In genomic region chr1:59355361-59355760, GRCh38 we compare ENCODE assay signal across 11 cellular contexts. TPM values are rescaled to one million over a fixed set of nuclear protein-coding genes. Genes with fewer than 3 reads are reported as not detected.
DNase-seq lines count a peak whose midpoint lies in the region; ATAC-seq and TF ChIP-seq lines count a peak whose summit lies in the region.
"Had no signal": no experiment of that assay in that cellular context is flagged by ENCODE, and none has a peak within 500 bp of the region (broad histone marks: within the 10 kb centered on the region; RNA-seq: fewer than 3 reads in every experiment).

No MANE protein-coding gene starts in this region.

- TF ChIP-seq CTCF in testis (IDR thresholded peaks at IDR 0.05): no peak

- H3K9me3 ChIP-seq in adipocyte (ENCODE audit: control insufficient read depth, low read length): no peaks in the 10 kb centered on the region
- H3K9me3 ChIP-seq in testis: no peaks in the 10 kb centered on the region

- no peak overlapping the region for H3K9ac ChIP-seq in adipocyte (ENCODE audit: low read length)

- H3K27me3 ChIP-seq in adipocyte (replicated peaks; ENCODE audit: control insufficient read depth, insufficient read depth, low read length) (no peaks in the 10 kb centered on the region), testis (no peaks in the 10 kb centered on the region)

- no peaks in the 10 kb centered on the region for H3K36me3 Mint-ChIP-seq in activated T-cell treated with anti-CD3 and anti-CD28 coated beads, Interleukin-2, amount 50 U/mL, for 72 hours (ENCODE audit: insufficient read depth in 2 of 2)
- peaks cover 3% of the 10 kb centered on the region for H3K36me3 Mint-ChIP-seq in activated T-cell treated with anti-CD3 and anti-CD28 coated beads, Interleukin-2, amount 50 U/mL, for 24 hours (ENCODE audit: low read depth)

- H3K4me1 Mint-ChIP-seq in activated T-cell treated with anti-CD3 and anti-CD28 coated beads, Interleukin-2, amount 50 U/mL, for 72 hours (ENCODE audit: low read depth): peaks cover 22% of the 10 kb centered on the region
- H3K4me1 Mint-ChIP-seq in activated T-cell treated with anti-CD3 and anti-CD28 coated beads, Interleukin-2, amount 50 U/mL, for 24 hours (ENCODE audit: low read depth): peaks cover 10% of the 10 kb centered on the region

- no peaks in the 10 kb centered on the region for H3K27me3 Mint-ChIP-seq in activated T-cell treated with anti-CD3 and anti-CD28 coated beads, Interleukin-2, amount 50 U/mL, for 72 hours (ENCODE audit: low read depth)
- H3K27me3 Mint-ChIP-seq in activated T-cell treated with anti-CD3 and anti-CD28 coated beads, Interleukin-2, amount 50 U/mL, for 24 hours: no peaks in the 10 kb centered on the region

- no peak for DNase-seq in activated T-cell treated with anti-CD3 and anti-CD28 coated beads, Interleukin-2, amount 50 U/mL, for 72 hours
- DNase-seq in activated T-cell treated with anti-CD3 and anti-CD28 coated beads, Interleukin-2, amount 50 U/mL, for 24 hours: no peak
- peak; percentile 37 for DNase-seq in adipocyte (ENCODE audit: low read depth)
- DNase-seq in testis: no peak
- no peak for DNase-seq in activated effector memory CD4-positive, alpha-beta T cell treated with anti-CD3 and anti-CD28 coated beads, Interleukin-2, amount 50 U/mL, for 16 hours
- DNase-seq in activated gamma-delta T cell treated with Interleukin-2 at 50 U/mL for 16 hours: no peak
- DNase-seq in NCI-H2107 (lab: John Stamatoyannopoulos, UW): no peak
- DNase-seq: Kasumi-1, left cardiac atrium had no signal

- no peak for TF ChIP-seq POLR2A in testis (IDR thresholded peaks at IDR 0.05)

- no peak overlapping the region for H3K4me3 Mint-ChIP-seq in activated T-cell treated with anti-CD3 and anti-CD28 coated beads, Interleukin-2, amount 50 U/mL, for 72 hours
- H3K4me3 Mint-ChIP-seq in activated T-cell treated with anti-CD3 and anti-CD28 coated beads, Interleukin-2, amount 50 U/mL, for 24 hours: no peak overlapping the region

- peak; percentile 77 to 80 for ATAC-seq in activated T-cell treated with anti-CD3 and anti-CD28 coated beads, Interleukin-2, amount 50 U/mL, for 72 hours (replicated peaks in 1 of 2)
- ATAC-seq in HG02763 (IDR thresholded peaks at IDR 0.05; ENCODE audit: unreplicated experiment): peak; percentile 49

- peak overlapping the region; percentile 69 for H3K27ac Mint-ChIP-seq in activated T-cell treated with anti-CD3 and anti-CD28 coated beads, Interleukin-2, amount 50 U/mL, for 72 hours
- H3K27ac Mint-ChIP-seq in activated T-cell treated with anti-CD3 and anti-CD28 coated beads, Interleukin-2, amount 50 U/mL, for 24 hours: no peak overlapping the region

- no peaks in the 10 kb centered on the region for H3K36me3 ChIP-seq in adipocyte (ENCODE audit: control insufficient read depth, insufficient read depth, low read length, severe bottlenecking)
- no peaks in the 10 kb centered on the region for H3K36me3 ChIP-seq in testis (ENCODE audit: low read depth, missing control alignments)

- H3K27ac ChIP-seq in testis: peak overlapping the region; percentile 73 to 76
- H3K27ac ChIP-seq: PC-9 had no signal

- H3K4me3 ChIP-seq in adipocyte (ENCODE audit: low read length): no peak overlapping the region
- H3K4me3 ChIP-seq in testis: no peak overlapping the region
- H3K4me3 ChIP-seq: PC-9 had no signal

- peaks cover 24% of the 10 kb centered on the region for H3K4me1 ChIP-seq in adipocyte (ENCODE audit: control insufficient read depth, insufficient read depth, low read length)
- H3K4me1 ChIP-seq in testis: peaks cover 18% of the 10 kb centered on the region

- intact Hi-C loops in testis (cut with DNase I; ENCODE audit: low total_unique reads): no loop called here

- H3K9me3 Mint-ChIP-seq in activated T-cell treated with anti-CD3 and anti-CD28 coated beads, Interleukin-2, amount 50 U/mL, for 72 hours: no peaks in the 10 kb centered on the region
- no peaks in the 10 kb centered on the region for H3K9me3 Mint-ChIP-seq in activated T-cell treated with anti-CD3 and anti-CD28 coated beads, Interleukin-2, amount 50 U/mL, for 24 hours

RNA-seq across cellular contexts. Expression of gene FGGY, which starts 58.5 kb away (rescaled TPM):
- total RNA-seq in activated T-cell treated with anti-CD3 and anti-CD28 coated beads, Interleukin-2, amount 50 U/mL, for 72 hours: 10 to 100 TPM; 12.4 to 17.9 TPM
- total RNA-seq in testis: 10 to 100 TPM; 32.3 to 32.8 TPM
- polyA plus RNA-seq in testis (ENCODE audit: insufficient read depth, low read depth, low replicate concordance): 14.6 TPM
